9 cellular contexts compared by ENCODE assay signal in the genomic region with DNA sequence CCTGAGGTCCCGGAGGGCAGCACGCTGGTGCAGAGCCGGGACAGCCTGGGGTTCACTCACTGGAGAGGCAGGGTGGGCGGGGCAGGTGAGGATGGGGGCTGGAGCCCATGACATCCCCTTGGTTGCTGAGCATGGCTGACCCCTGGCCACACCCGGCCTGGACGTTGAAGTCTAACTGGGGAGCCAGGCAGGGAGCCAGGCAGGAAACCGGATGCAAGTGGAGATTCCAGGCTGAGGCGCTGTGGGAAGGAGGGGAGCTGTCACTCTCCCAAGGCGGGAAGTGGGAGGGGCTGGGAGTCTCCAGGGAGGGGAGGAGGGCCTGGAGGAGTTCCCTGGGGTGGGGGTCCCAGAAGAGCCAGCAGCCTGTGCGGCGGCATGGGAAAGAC. TPM values are rescaled to one million over a fixed set of nuclear protein-coding genes. Genes with fewer than 3 reads are reported as not detected.
DNase-seq lines count a peak whose midpoint lies in the region; ATAC-seq, FAIRE-seq and TF ChIP-seq lines count a peak whose summit lies in the region.
"Had no signal": no experiment of that assay in that cellular context is flagged by ENCODE, and none has a peak within 500 bp of the region (broad histone marks: within the 10 kb centered on the region; RNA-seq: fewer than 3 reads in every experiment).

No MANE protein-coding gene starts in this region.

- no peaks in the 10 kb centered on the region for H3K36me3 Mint-ChIP-seq in activated naive CD8-positive, alpha-beta T cell treated with anti-CD3 and anti-CD28 coated beads, Interleukin-2, amount 50 U/mL, for 24 hours (ENCODE audit: low read depth)
- H3K36me3 Mint-ChIP-seq: CD4-positive, CD25-positive, alpha-beta regulatory T cell had no signal

- H3K9me3 Mint-ChIP-seq in activated naive CD8-positive, alpha-beta T cell treated with anti-CD3 and anti-CD28 coated beads, Interleukin-2, amount 50 U/mL, for 24 hours, result no peaks in the 10 kb centered on the region
- H3K9me3 Mint-ChIP-seq: CD4-positive, CD25-positive, alpha-beta regulatory T cell had no signal

- H3K4me3 ChIP-seq in kidney (ENCODE audit: low read length in 2 of 2) (no peak overlapping the region), stomach smooth muscle (ENCODE audit: low read length in 2 of 2) (peak overlapping the region; percentile 43 to 52)

- no peaks in the 10 kb centered on the region for H3K36me3 ChIP-seq in kidney (ENCODE audit: control insufficient read depth in 1 of 2, insufficient read depth in 2 of 2, low read length in 2 of 2)
- H3K36me3 ChIP-seq in stomach smooth muscle (ENCODE audit: control insufficient read depth in 2 of 2, insufficient read depth in 2 of 2, low read length in 2 of 2), result no peaks in the 10 kb centered on the region

- peak; percentile 9 for DNase-seq in NCI-H2029 (lab: John Stamatoyannopoulos, UW)
- no peak for DNase-seq in NCI-H2029 treated with DMSO at 0.1 percent for 48 hours (lab: John Stamatoyannopoulos, UW)
- peak; percentile 80 for DNase-seq in cerebellar cortex (ENCODE audit: low spot score)
- DNase-seq in kidney, result peak; percentile 96
- DNase-seq in NCI-H1105 (lab: John Stamatoyannopoulos, UW), result no peak
- no peak for DNase-seq in cerebellar nuclear complex (lab: John Stamatoyannopoulos, UW)
- no peak for DNase-seq in activated naive CD8-positive, alpha-beta T cell treated with anti-CD3 and anti-CD28 coated beads, Interleukin-2, amount 50 U/mL, for 24 hours
- DNase-seq: CD4-positive, CD25-positive, alpha-beta regulatory T cell had no signal

- no peak for FAIRE-seq in kidney (lab: Jason Lieb, UNC)

- H3K9me3 ChIP-seq in kidney (ENCODE audit: control insufficient read depth in 1 of 2, low read length in 2 of 2) (no peaks in the 10 kb centered on the region), stomach smooth muscle (ENCODE audit: control insufficient read depth in 2 of 2, low read length in 2 of 2) (no peaks in the 10 kb centered on the region)

- no peak overlapping the region for H3K27ac Mint-ChIP-seq in activated naive CD8-positive, alpha-beta T cell treated with anti-CD3 and anti-CD28 coated beads, Interleukin-2, amount 50 U/mL, for 24 hours

- H3K4me1 ChIP-seq in kidney (ENCODE audit: control insufficient read depth in 1 of 2, insufficient read depth in 1 of 2, low read depth in 1 of 2, low read length in 2 of 2) (peaks cover 18 to 38% of the 10 kb centered on the region in 2 donors), stomach smooth muscle (ENCODE audit: control insufficient read depth, insufficient read depth, low read length) (peaks cover 57% of the 10 kb centered on the region)

- H3K27me3 ChIP-seq in stomach smooth muscle (ENCODE audit: control insufficient read depth in 1 of 2, insufficient read depth in 2 of 2, low read length in 2 of 2), result no peaks in the 10 kb centered on the region

- peaks cover 32% of the 10 kb centered on the region for H3K4me1 Mint-ChIP-seq in activated naive CD8-positive, alpha-beta T cell treated with anti-CD3 and anti-CD28 coated beads, Interleukin-2, amount 50 U/mL, for 24 hours

- H3K4me3 Mint-ChIP-seq in activated naive CD8-positive, alpha-beta T cell treated with anti-CD3 and anti-CD28 coated beads, Interleukin-2, amount 50 U/mL, for 24 hours, result no peak overlapping the region

- H3K9ac ChIP-seq in kidney (ENCODE audit: low read length in 2 of 2), result no peak overlapping the region
- peak overlapping the region in 1 of 2 donors; percentile 29 for H3K9ac ChIP-seq in stomach smooth muscle (ENCODE audit: low read length in 2 of 2)

- intact Hi-C loops in kidney (cut with DNase I), result no loop called here

- no peak for TF ChIP-seq CTCF in kidney (IDR thresholded peaks at IDR 0.05; ENCODE audit: borderline replicate concordance, extremely low read depth, insufficient read depth)

- no peaks in the 10 kb centered on the region for H3K27me3 Mint-ChIP-seq in activated naive CD8-positive, alpha-beta T cell treated with anti-CD3 and anti-CD28 coated beads, Interleukin-2, amount 50 U/mL, for 24 hours
- H3K27me3 Mint-ChIP-seq: CD4-positive, CD25-positive, alpha-beta regulatory T cell had no signal

- ATAC-seq in activated naive CD8-positive, alpha-beta T cell treated with anti-CD3 and anti-CD28 coated beads, Interleukin-2, amount 50 U/mL, for 24 hours, result no peak

- H3K27ac ChIP-seq in kidney (ENCODE audit: low read depth in 2 of 2, low read length in 2 of 2) (peak overlapping the region; percentile 45 to 72), stomach smooth muscle (ENCODE audit: low read length) (peak overlapping the region; percentile 69)

RNA-seq across cellular contexts. Expression of a gene that starts 7.7 kb away (rescaled TPM):
- 82.7 TPM for total RNA-seq in kidney
- polyA plus RNA-seq in kidney (ENCODE audit: insufficient read depth, low read depth, low replicate concordance), result 58.5 TPM

RNA-seq across cellular contexts. Expression of a gene that starts 42.3 kb away (rescaled TPM):
- 7.5 TPM for total RNA-seq in kidney
- polyA plus RNA-seq in kidney (ENCODE audit: insufficient read depth, low read depth, low replicate concordance), result 16.5 TPM

Comparison
In these comparisons a context has a peak if more than half of its experiments do, and no peak if none do; other contexts are left out.
1. DNase-seq: peak in NCI-H2029 (single experiment), cerebellar cortex (single experiment) and kidney (single experiment); none in NCI-H2029 treated with DMSO at 0.1 percent for 48 hours (single experiment), NCI-H1105 (single experiment), cerebellar nuclear complex (0 of 2) and activated naive CD8-positive, alpha-beta T cell treated with anti-CD3 and anti-CD28 coated beads, Interleukin-2, amount 50 U/mL, for 24 hours (single experiment).
2. H3K4me3 ChIP-seq: peak in stomach smooth muscle (2 of 2); none in kidney (0 of 2).